Comparison of ENCODE assay signal across 13 cellular contexts in the genomic region with DNA sequence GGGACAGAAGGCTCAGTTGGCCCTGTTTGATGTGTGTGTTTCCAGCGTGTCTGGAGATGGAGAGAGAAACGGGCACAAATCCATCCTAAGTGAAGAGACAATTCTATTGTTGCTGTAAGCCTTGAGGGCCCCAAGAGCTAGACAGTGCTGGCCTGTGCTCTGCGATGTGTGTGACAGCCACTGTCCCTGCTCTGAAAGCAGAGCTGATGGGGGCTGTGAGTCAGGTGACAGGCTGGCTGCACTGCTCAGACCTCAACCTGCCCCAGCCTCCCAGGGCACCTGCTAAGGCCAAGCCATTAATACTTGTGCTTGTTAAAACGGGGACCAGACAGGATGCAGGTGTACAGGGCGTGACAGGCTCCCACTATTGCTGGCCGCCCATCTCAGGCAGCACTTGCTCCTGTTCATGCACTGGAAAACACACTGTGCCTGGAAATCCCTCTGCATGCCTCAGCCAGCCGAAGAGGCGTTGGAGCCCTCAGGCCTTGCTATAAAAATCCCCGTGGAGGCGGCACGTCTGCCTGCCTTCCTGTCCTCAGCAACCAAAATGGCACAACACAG. TPM values are rescaled to one million over a fixed set of nuclear protein-coding genes. Genes with fewer than 3 reads are reported as not detected.
A peak's percentile ranks its signal among the peaks of the same experiment; 100 is the strongest.
DNase-seq lines count a peak whose midpoint lies in the region; ATAC-seq, FAIRE-seq and TF ChIP-seq lines count a peak whose summit lies in the region.
"Had no signal": no experiment of that assay in that cellular context is flagged by ENCODE, and none has a peak within 500 bp of the region (broad histone marks: within the 10 kb centered on the region; RNA-seq: fewer than 3 reads in every experiment).

No MANE protein-coding gene starts in this region.

- DNase-seq in anterior cingulate cortex (lab: John Stamatoyannopoulos, UW) (peak in 48 of 58 donors; percentile 10 to 90 (median 69)), small intestine (no peak), NCI-H1694 (lab: John Stamatoyannopoulos, UW) (no peak)
- DNase-seq in activated T-helper 1 cell treated with anti-CD3 and anti-CD28 coated beads, Interleukin-12 subunit alpha, Interleukin-12 subunit beta, Interleukin-2, Interleukin-4 antibody, amounts not matched to agents 30 ng/mL and 10 ng/mL and 1 ng/mL, durations not matched to agents 14 hours and 24 hours and 36 hours (ENCODE audit: low spot score), result no peak
- no peak for DNase-seq in stimulated activated CD8-positive, alpha-beta memory T cell treated with anti-CD3 and anti-CD28 coated beads, Interleukin-4, amount 100 ng/mL, for 48 hours
- DNase-seq: activated T-cell treated with anti-CD3 and anti-CD28 coated beads, Interleukin-2, amount 50 U/mL, for 24 hours; NCI-H2029 had no signal

- TF ChIP-seq CTCF in nephron (IDR thresholded peaks at IDR 0.05; ENCODE audit: unreplicated experiment in 3 of 3), result no peak

- no peak overlapping the region for H3K4me3 ChIP-seq in small intestine (ENCODE audit: low read depth in 1 of 2, low read length in 2 of 2)

- peaks cover 10% of the 10 kb centered on the region for H3K4me1 Mint-ChIP-seq in nephron
- H3K4me1 Mint-ChIP-seq in activated T-helper 1 cell treated with anti-CD3 and anti-CD28 coated beads, Interleukin-12 subunit alpha, Interleukin-12 subunit beta, Interleukin-2, Interleukin-4 antibody, amounts not matched to agents 30 ng/mL and 10 ng/mL and 1 ng/mL, durations not matched to agents 14 hours and 24 hours and 36 hours (ENCODE audit: low read depth), result peaks cover 53% of the 10 kb centered on the region

- peaks cover 18% of the 10 kb centered on the region for H3K9me3 Mint-ChIP-seq in nephron
- H3K9me3 Mint-ChIP-seq in activated T-helper 1 cell treated with anti-CD3 and anti-CD28 coated beads, Interleukin-12 subunit alpha, Interleukin-12 subunit beta, Interleukin-2, Interleukin-4 antibody, amounts not matched to agents 30 ng/mL and 10 ng/mL and 1 ng/mL, durations not matched to agents 14 hours and 24 hours and 36 hours, result peaks cover 17% of the 10 kb centered on the region

- WGBS in small intestine, 3 donors, result 76 to 81% (median 77%) methylated on average over 11 of the region's 11 CpGs

- H3K27ac ChIP-seq in small intestine (ENCODE audit: low read depth in 1 of 2, low read length in 1 of 2), result no peak overlapping the region
- H3K27ac ChIP-seq: parathyroid adenoma had no signal

- ATAC-seq in GM18858 (IDR thresholded peaks at IDR 0.05; ENCODE audit: unreplicated experiment), result peak; percentile 66
- peak; percentile 44 for ATAC-seq in HG02759 (IDR thresholded peaks at IDR 0.05; ENCODE audit: unreplicated experiment)

- FAIRE-seq in small intestine (lab: Jason Lieb, UNC), result no peak
- FAIRE-seq: colon, G401.6 had no signal

- H3K36me3 ChIP-seq in small intestine (ENCODE audit: control insufficient read depth in 2 of 2, insufficient read depth in 2 of 2, low read length in 2 of 2), result no peaks in the 10 kb centered on the region

- no peaks in the 10 kb centered on the region for H3K4me1 ChIP-seq in small intestine (ENCODE audit: control insufficient read depth in 2 of 2, insufficient read depth in 1 of 2, low read depth in 1 of 2, low read length in 1 of 2)
- H3K4me1 ChIP-seq: parathyroid adenoma had no signal

- H3K4me3 Mint-ChIP-seq in nephron, result no peak overlapping the region
- H3K4me3 Mint-ChIP-seq in activated T-helper 1 cell treated with anti-CD3 and anti-CD28 coated beads, Interleukin-12 subunit alpha, Interleukin-12 subunit beta, Interleukin-2, Interleukin-4 antibody, amounts not matched to agents 30 ng/mL and 10 ng/mL and 1 ng/mL, durations not matched to agents 14 hours and 24 hours and 36 hours, result no peak overlapping the region
- H3K4me3 Mint-ChIP-seq: activated T-cell treated with anti-CD3 and anti-CD28 coated beads, Interleukin-2, amount 50 U/mL, for 24 hours had no signal

- H3K36me3 Mint-ChIP-seq in nephron (ENCODE audit: low read depth), result peaks cover 9% of the 10 kb centered on the region
- H3K36me3 Mint-ChIP-seq in activated T-helper 1 cell treated with anti-CD3 and anti-CD28 coated beads, Interleukin-12 subunit alpha, Interleukin-12 subunit beta, Interleukin-2, Interleukin-4 antibody, amounts not matched to agents 30 ng/mL and 10 ng/mL and 1 ng/mL, durations not matched to agents 14 hours and 24 hours and 36 hours (ENCODE audit: low read depth), result peaks cover 14% of the 10 kb centered on the region

- no peaks in the 10 kb centered on the region for H3K27me3 ChIP-seq in small intestine (ENCODE audit: control insufficient read depth in 2 of 2, insufficient read depth in 2 of 2, low read length in 2 of 2)

- H3K27me3 Mint-ChIP-seq in nephron (ENCODE audit: low read depth), result peaks cover 5% of the 10 kb centered on the region
- peaks cover 1% of the 10 kb centered on the region for H3K27me3 Mint-ChIP-seq in activated T-helper 1 cell treated with anti-CD3 and anti-CD28 coated beads, Interleukin-12 subunit alpha, Interleukin-12 subunit beta, Interleukin-2, Interleukin-4 antibody, amounts not matched to agents 30 ng/mL and 10 ng/mL and 1 ng/mL, durations not matched to agents 14 hours and 24 hours and 36 hours (ENCODE audit: insufficient read depth)
- H3K27me3 Mint-ChIP-seq: activated T-cell treated with anti-CD3 and anti-CD28 coated beads, Interleukin-2, amount 50 U/mL, for 24 hours had no signal

- H3K9me3 ChIP-seq in small intestine (ENCODE audit: control insufficient read depth, low read depth), result no peaks in the 10 kb centered on the region

- H3K27ac Mint-ChIP-seq in nephron, result peak overlapping the region in 2 of 3 experiments; percentile 2 to 46
- H3K27ac Mint-ChIP-seq in activated T-helper 1 cell treated with anti-CD3 and anti-CD28 coated beads, Interleukin-12 subunit alpha, Interleukin-12 subunit beta, Interleukin-2, Interleukin-4 antibody, amounts not matched to agents 30 ng/mL and 10 ng/mL and 1 ng/mL, durations not matched to agents 14 hours and 24 hours and 36 hours, result no peak overlapping the region
- H3K27ac Mint-ChIP-seq: activated T-cell treated with anti-CD3 and anti-CD28 coated beads, Interleukin-2, amount 50 U/mL, for 24 hours had no signal

- intact Hi-C loops in activated T-helper 1 cell treated with anti-CD3 and anti-CD28 coated beads, Interleukin-12 subunit alpha, Interleukin-12 subunit beta, Interleukin-2, Interleukin-4 antibody, amounts not matched to agents 30 ng/mL and 10 ng/mL and 1 ng/mL, durations not matched to agents 14 hours and 24 hours and 36 hours (cut with micrococcal nuclease), result no loop called here

RNA-seq across cellular contexts. Expression of a gene that starts 44.6 kb away (rescaled TPM):
- polyA plus RNA-seq in small intestine, result 1 to 10 TPM in 2 of 3 donors, under 1 TPM in 1; 0.67 to 8.8 (median 4.6) TPM
- total RNA-seq in activated T-helper 1 cell treated with anti-CD3 and anti-CD28 coated beads, Interleukin-12 subunit alpha, Interleukin-12 subunit beta, Interleukin-2, Interleukin-4 antibody, amounts not matched to agents 30 ng/mL and 10 ng/mL and 1 ng/mL, durations not matched to agents 14 hours and 24 hours and 36 hours, result 388 and 411 TPM in 2 replicates

Comparison
In these comparisons a context has a peak if more than half of its experiments do, and no peak if none do; other contexts are left out.
1. DNase-seq: peak in anterior cingulate cortex (48 of 58); none in small intestine (single experiment), NCI-H1694 (single experiment), activated T-helper 1 cell treated with anti-CD3 and anti-CD28 coated beads, Interleukin-12 subunit alpha, Interleukin-12 subunit beta, Interleukin-2, Interleukin-4 antibody, amounts not matched to agents 30 ng/mL and 10 ng/mL and 1 ng/mL, durations not matched to agents 14 hours and 24 hours and 36 hours (single experiment) and stimulated activated CD8-positive, alpha-beta memory T cell treated with anti-CD3 and anti-CD28 coated beads, Interleukin-4, amount 100 ng/mL, for 48 hours (single experiment).